26 cellular contexts compared by ENCODE assay signal in genomic region chr7:117741962-117742361, GRCh38.
DNase-seq lines count a peak whose midpoint lies in the region; ATAC-seq and TF ChIP-seq lines count a peak whose summit lies in the region.
"Had no signal": no experiment of that assay in that cellular context is flagged by ENCODE, and none has a peak within 500 bp of the region (broad histone marks: within the 10 kb centered on the region; RNA-seq: fewer than 3 reads in every experiment).

No MANE protein-coding gene starts in this region.

- H3K27ac ChIP-seq in IMR-90 (ENCODE audit: insufficient read depth, low read length): no peak overlapping the region
- H3K27ac ChIP-seq in mesenchymal stem cell (ENCODE audit: low read length, poor library complexity, severe bottlenecking): no peak overlapping the region
- H3K27ac ChIP-seq: A549, KMS-11, RWPE1 had no signal

- H2BK12ac ChIP-seq in mesenchymal stem cell (ENCODE audit: low read length in 2 of 2): no peak overlapping the region

- peak overlapping the region in 1 of 2 experiments; percentile 45; a peak in 1 of 4 replicates for H4K8ac ChIP-seq in IMR-90 (ENCODE audit: low read depth in 2 of 2, low read length in 2 of 2)
- no peak overlapping the region for H4K8ac ChIP-seq in mesenchymal stem cell (ENCODE audit: low read length)

- H3K4ac ChIP-seq in IMR-90 (ENCODE audit: low read depth, low read length) (no peak overlapping the region), mesenchymal stem cell (ENCODE audit: low read depth in 1 of 2, low read length in 2 of 2) (no peak overlapping the region)

- peak; percentile 2 for DNase-seq in AG10803 (ENCODE audit: low read depth)
- DNase-seq in IMR-90: peak; percentile 80
- peak; percentile 13 for DNase-seq in epithelial cell of esophagus (ENCODE audit: low read depth)
- DNase-seq in mesenchymal stem cell: peak; percentile 88
- DNase-seq in HAP-1 (ENCODE audit: low spot score in 2 of 2): no peak
- DNase-seq in activated CD4-positive, CD25-positive, alpha-beta regulatory T cell treated with anti-CD3 and anti-CD28 coated beads, Interleukin-2, amount 50 U/mL, for 72 hours: no peak
- no peak for DNase-seq in NK-92 treated with Interleukin-12 subunit alpha and Interleukin-12 subunit beta, amount 100 ng/mL, for 24 hours (lab: John Stamatoyannopoulos, UW)
- DNase-seq: Calu3, DND-41, H7, HFFc6, MV-4-11, NCI-H1105, NCI-H146, NCI-H1930, NCI-H2107, NCI-H446 treated with DMSO at 0.1 percent for 48 hours, NCI-H526, NCI-H82, SHP77, T-cell had no signal

- H3K56ac ChIP-seq in IMR-90 (ENCODE audit: extremely low read depth, insufficient read depth, low read length): no peak overlapping the region

- H2AK9ac ChIP-seq in IMR-90 (replicated peaks; ENCODE audit: low read depth, low read length, poor library complexity): no peak overlapping the region

- in situ Hi-C loops in IMR-90 (cut with MboI; ENCODE audit: low sequenced_read_pairs) (loop anchor here (10.0 kb wide), 1 partner anchor 453 kb away; no protein-coding TSS in a partner anchor), HAP-1 (cut with MboI; ENCODE audit: low sequenced_read_pairs) (no loop called here)

- no TSS peak for BruUV-seq in IMR-90 (replicated peaks; lab: Mats Ljungman, UMichigan)

- no peak overlapping the region for H2BK15ac ChIP-seq in IMR-90 (ENCODE audit: low read depth, low read length)
- H2BK15ac ChIP-seq in mesenchymal stem cell (ENCODE audit: low read depth, poor library complexity, severe bottlenecking): no peak overlapping the region

- no peak for TF ChIP-seq RAD21 in IMR-90 (IDR thresholded peaks at IDR 0.05; ENCODE audit: low read length)

- CTCF ChIA-PET in IMR-90 (lab: Yijun Ruan, JAX): no interaction called here

- H3K4me1 ChIP-seq in IMR-90 (ENCODE audit: control insufficient read depth, insufficient read depth, low read length): peaks cover 7% of the 10 kb centered on the region
- no peaks in the 10 kb centered on the region for H3K4me1 ChIP-seq in mesenchymal stem cell (ENCODE audit: control insufficient read depth, insufficient read depth, low read depth, low read length)
- no peaks in the 10 kb centered on the region for H3K4me1 ChIP-seq in HAP-1
- H3K4me1 ChIP-seq: A549 had no signal

- peaks cover 4% of the 10 kb centered on the region; the same call in 1 of the 2 replicates for H3K36me3 ChIP-seq in IMR-90 (ENCODE audit: control insufficient read depth, insufficient read depth, low read length)
- peaks cover 8 to 11% of the 10 kb centered on the region in 2 experiments for H3K36me3 ChIP-seq in mesenchymal stem cell (ENCODE audit: control insufficient read depth in 1 of 2, insufficient read depth in 2 of 2, low read depth in 1 of 2, low read length in 2 of 2)
- no peaks in the 10 kb centered on the region for H3K36me3 ChIP-seq in HAP-1 (replicated peaks)

- H2AFZ ChIP-seq in IMR-90 (replicated peaks; ENCODE audit: low read length, poor library complexity) (no peak overlapping the region), mesenchymal stem cell (ENCODE audit: low read depth, low read length) (no peak overlapping the region)

- peaks cover 9% of the 10 kb centered on the region for H3K9me1 ChIP-seq in IMR-90 (ENCODE audit: insufficient read depth, low read length)

- intact Hi-C loops in IMR-90 (cut with micrococcal nuclease): no loop called here

- no peak overlapping the region for H2BK20ac ChIP-seq in IMR-90 (ENCODE audit: low read depth, low read length)

- no peaks in the 10 kb centered on the region for H4K20me1 ChIP-seq in IMR-90 (ENCODE audit: insufficient read depth, low read length)

- H2BK120ac ChIP-seq in IMR-90 (ENCODE audit: low read depth, low read length) (peak overlapping the region; percentile 36; the same call in 1 of the 2 replicates), mesenchymal stem cell (ENCODE audit: low read depth, low read length) (no peak overlapping the region)

- no CpG with 5 or more reads among the region's 4 CpGs for WGBS in IMR-90 (ENCODE audit: extremely low coverage in 2 of 2, insufficient read length in 1 of 2), 2 experiments
- 77% methylated on average over 4 of the region's 4 CpGs for WGBS in mesenchymal stem cell

- POLR2A ChIA-PET in IMR-90 (lab: Charles Lee; ENCODE audit: unreplicated experiment): no interaction called here

- no peak overlapping the region for H3K18ac ChIP-seq in IMR-90 (ENCODE audit: low read depth, low read length)
- no peak overlapping the region for H3K18ac ChIP-seq in mesenchymal stem cell (ENCODE audit: low read depth in 1 of 2, low read length in 2 of 2)

- no peaks in the 10 kb centered on the region for H3K9me3 ChIP-seq in IMR-90 (ENCODE audit: control insufficient read depth, insufficient read depth, low read length)
- no peaks in the 10 kb centered on the region for H3K9me3 ChIP-seq in mesenchymal stem cell (ENCODE audit: control insufficient read depth, low read length)
- no peaks in the 10 kb centered on the region for H3K9me3 ChIP-seq in HAP-1
- H3K9me3 ChIP-seq: A549 had no signal

- H3K14ac ChIP-seq in IMR-90 (replicated peaks; ENCODE audit: low read depth, low read length): no peak overlapping the region
- H3K14ac ChIP-seq in mesenchymal stem cell (ENCODE audit: low read length in 2 of 2): no peak overlapping the region

- H3K9ac ChIP-seq in IMR-90 (ENCODE audit: low read depth, low read length) (no peak overlapping the region), mesenchymal stem cell (ENCODE audit: low read length) (no peak overlapping the region)
- H3K9ac ChIP-seq: KMS-11 had no signal

- H2BK5ac ChIP-seq in IMR-90 (ENCODE audit: low read depth, low read length, poor library complexity, severe bottlenecking) (peak overlapping the region; percentile 47), mesenchymal stem cell (ENCODE audit: low read depth, low read length, poor library complexity, severe bottlenecking) (no peak overlapping the region)

- H2AK5ac ChIP-seq in IMR-90 (ENCODE audit: low read depth, low read length) (no peak overlapping the region), mesenchymal stem cell (ENCODE audit: low read length, severe bottlenecking) (no peak overlapping the region)

- TF ChIP-seq POLR2A in IMR-90 (IDR thresholded peaks at IDR 0.05; ENCODE audit: low read depth, low read length): no peak

- H4K5ac ChIP-seq in IMR-90 (ENCODE audit: low read depth, low read length): no peak overlapping the region

- no peak overlapping the region for H3K23ac ChIP-seq in IMR-90 (ENCODE audit: low read depth, low read length)
- H3K23ac ChIP-seq in mesenchymal stem cell (ENCODE audit: low read length in 2 of 2): no peak overlapping the region

- H3K4me3 ChIP-seq in AG10803 (ENCODE audit: low read length) (no peak overlapping the region), IMR-90 (ENCODE audit: insufficient read depth, low read depth, low read length) (no peak overlapping the region), epithelial cell of esophagus (ENCODE audit: low read length) (no peak overlapping the region), mesenchymal stem cell (ENCODE audit: insufficient read depth in 1 of 2, low read depth in 1 of 2, low read length in 2 of 2) (no peak overlapping the region), HAP-1 (no peak overlapping the region)
- H3K4me3 ChIP-seq: A549 had no signal

- H3K4me2 ChIP-seq in IMR-90 (ENCODE audit: low read depth, low read length) (no peak overlapping the region), mesenchymal stem cell (ENCODE audit: low read length, poor library complexity, severe bottlenecking) (no peak overlapping the region)
- H3K4me2 ChIP-seq: A549, KMS-11 had no signal

- H3K27me3 ChIP-seq in IMR-90 (ENCODE audit: control insufficient read depth, insufficient read depth, low read length) (no peaks in the 10 kb centered on the region), mesenchymal stem cell (ENCODE audit: control insufficient read depth in 1 of 2, insufficient read depth in 1 of 2, low read length in 2 of 2) (no peaks in the 10 kb centered on the region), HAP-1 (ENCODE audit: low read depth) (no peaks in the 10 kb centered on the region)

- no peak for TF ChIP-seq CTCF in AG10803 (conservative IDR thresholded peaks at IDR 0.05; ENCODE audit: low read length)
- TF ChIP-seq CTCF in IMR-90 (conservative IDR thresholded peaks at IDR 0.05; ENCODE audit: low read depth, low read length): no peak
- TF ChIP-seq CTCF in epithelial cell of esophagus (IDR thresholded peaks at IDR 0.05; ENCODE audit: insufficient read depth, low read depth, low read length, missing control alignments): no peak

- dilution Hi-C loops in IMR-90 (cut with HindIII; ENCODE audit: low sequenced_read_pairs, unreplicated experiment): no loop called here

- no peaks in the 10 kb centered on the region for H3K79me1 ChIP-seq in IMR-90 (ENCODE audit: low read depth in 1 of 2, low read length in 2 of 2)
- H3K79me1 ChIP-seq in mesenchymal stem cell (replicated peaks; ENCODE audit: low read length, poor library complexity, severe bottlenecking): no peaks in the 10 kb centered on the region

- peak; percentile 90 for ATAC-seq in IMR-90 (ENCODE audit: low read depth)
- ATAC-seq in HG03045 (IDR thresholded peaks at IDR 0.05; ENCODE audit: unreplicated experiment): no peak
- ATAC-seq: A549, Panc1, T-cell had no signal

- no peak overlapping the region for H4K91ac ChIP-seq in IMR-90 (ENCODE audit: insufficient read depth, low read depth, low read length)
- H4K91ac ChIP-seq in mesenchymal stem cell (ENCODE audit: low read length): no peak overlapping the region

TF ChIP-seq in IMR-90, 13 proteins besides CTCF, POLR2A, EP300 and RAD21:
- TF ChIP-seq MXI1 (IDR thresholded peaks at IDR 0.05; ENCODE audit: borderline replicate concordance, low read depth, low read length) (0 out of 2 replicates have a peak, but pooled peaks have one; percentile 39), FOS (IDR thresholded peaks at IDR 0.05; ENCODE audit: low read depth, low read length) (peak; percentile 60; the same call in 1 of the 2 replicates), RCOR1 (IDR thresholded peaks at IDR 0.05; ENCODE audit: insufficient replicate concordance, low read length) (no peak), CHD1 (IDR thresholded peaks at IDR 0.05; ENCODE audit: low read depth, low read length) (no peak), CEBPB (IDR thresholded peaks at IDR 0.05; ENCODE audit: low read depth, low read length) (peak; percentile 55; the same call in 1 of the 2 replicates), RFX5 (IDR thresholded peaks at IDR 0.05; ENCODE audit: low read depth, low read length) (no peak)

Comparison
In these comparisons a context has a peak if more than half of its experiments do, and no peak if none do; other contexts are left out.
1. DNase-seq: peak in AG10803 (single experiment), IMR-90 (single experiment), epithelial cell of esophagus (single experiment) and mesenchymal stem cell (single experiment); none in HAP-1 (0 of 2), activated CD4-positive, CD25-positive, alpha-beta regulatory T cell treated with anti-CD3 and anti-CD28 coated beads, Interleukin-2, amount 50 U/mL, for 72 hours (single experiment) and NK-92 treated with Interleukin-12 subunit alpha and Interleukin-12 subunit beta, amount 100 ng/mL, for 24 hours (single experiment).